Comparison of ENCODE assay signal across 1 cellular context in genomic region chr9:14926941-14927624, GRCh38.
TF ChIP-seq lines count a peak whose summit lies in the region.

No MANE protein-coding gene starts in this region.

TF ChIP-seq in SK-N-SH treated with all-trans-retinoic acid at 6 μM for 48 hours, 23 proteins besides CTCF, POLR2A, EP300 and RAD21 (continued from another document):
- TF ChIP-seq, protein P1, sequence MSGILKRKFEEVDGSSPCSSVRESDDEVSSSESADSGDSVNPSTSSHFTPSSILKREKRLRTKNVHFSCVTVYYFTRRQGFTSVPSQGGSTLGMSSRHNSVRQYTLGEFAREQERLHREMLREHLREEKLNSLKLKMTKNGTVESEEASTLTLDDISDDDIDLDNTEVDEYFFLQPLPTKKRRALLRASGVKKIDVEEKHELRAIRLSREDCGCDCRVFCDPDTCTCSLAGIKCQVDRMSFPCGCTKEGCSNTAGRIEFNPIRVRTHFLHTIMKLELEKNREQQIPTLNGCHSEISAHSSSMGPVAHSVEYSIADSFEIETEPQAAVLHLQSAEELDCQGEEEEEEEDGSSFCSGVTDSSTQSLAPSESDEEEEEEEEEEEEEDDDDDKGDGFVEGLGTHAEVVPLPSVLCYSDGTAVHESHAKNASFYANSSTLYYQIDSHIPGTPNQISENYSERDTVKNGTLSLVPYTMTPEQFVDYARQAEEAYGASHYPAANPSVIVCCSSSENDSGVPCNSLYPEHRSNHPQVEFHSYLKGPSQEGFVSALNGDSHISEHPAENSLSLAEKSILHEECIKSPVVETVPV (CRISPR knock-in tag; IDR thresholded peaks at IDR 0.05) = no peak
- TF ChIP-seq ZFP30 (CRISPR knock-in tag; IDR thresholded peaks at IDR 0.05) = no peak
- TF ChIP-seq CREB5 (CRISPR knock-in tag; IDR thresholded peaks at IDR 0.05; ENCODE audit: low read depth) = peak; percentile 17; the same call in 1 of the 2 replicates
- no peak for TF ChIP-seq POU6F1 (CRISPR knock-in tag; IDR thresholded peaks at IDR 0.05; ENCODE audit: borderline replicate concordance, low read depth)
- TF ChIP-seq ZNF70 (CRISPR knock-in tag; IDR thresholded peaks at IDR 0.05) = no peak
- TF ChIP-seq ESRRG (CRISPR knock-in tag; IDR thresholded peaks at IDR 0.05) = no peak
- TF ChIP-seq ISL1 (CRISPR knock-in tag; IDR thresholded peaks at IDR 0.05) = peak; percentile 67
- no peak for TF ChIP-seq CSDC2 (CRISPR knock-in tag; IDR thresholded peaks at IDR 0.05)
- no peak for TF ChIP-seq PATZ1 (CRISPR knock-in tag; IDR thresholded peaks at IDR 0.05; ENCODE audit: borderline replicate concordance)
- no peak for TF ChIP-seq ZFP3 (CRISPR knock-in tag; IDR thresholded peaks at IDR 0.05)
- TF ChIP-seq TOX (CRISPR knock-in tag; IDR thresholded peaks at IDR 0.05; ENCODE audit: borderline replicate concordance) = no peak
- TF ChIP-seq BACH2 (CRISPR knock-in tag; IDR thresholded peaks at IDR 0.05; ENCODE audit: borderline replicate concordance) = no peak
- no peak for TF ChIP-seq OSR1 (CRISPR knock-in tag; IDR thresholded peaks at IDR 0.05)
- TF ChIP-seq ZNF8 (CRISPR knock-in tag; IDR thresholded peaks at IDR 0.05) = no peak
